In genomic region chr13:27621116-27621365, GRCh38 we compare ENCODE assay signal across 1 cellular context.
A peak's percentile ranks its signal among the peaks of the same experiment; 100 is the strongest.
TF ChIP-seq lines count a peak whose summit lies in the region.

No MANE protein-coding gene starts in this region.

TF ChIP-seq in GM12878, 131 proteins besides CTCF, POLR2A, EP300 and RAD21:
- TF ChIP-seq SMAD5 (IDR thresholded peaks at IDR 0.05; ENCODE audit: low read depth) (no peak), MLLT1 (IDR thresholded peaks at IDR 0.05) (0 out of 2 replicates have a peak, but pooled peaks have one; percentile 13), RELB (IDR thresholded peaks at IDR 0.05; ENCODE audit: low read depth) (0 out of 2 replicates have a peak, but pooled peaks have one; percentile 4), RCOR1 (conservative IDR thresholded peaks at IDR 0.05; ENCODE audit: low read depth, low read length) (no peak), NR2C1 (IDR thresholded peaks at IDR 0.05) (no peak), EED (IDR thresholded peaks at IDR 0.05; ENCODE audit: low read depth) (peak; percentile 45; the same call in 1 of the 2 replicates), KAT2A (conservative IDR thresholded peaks at IDR 0.05; ENCODE audit: control insufficient read depth, low read depth, low read length) (no peak), ZNF274 (IDR thresholded peaks at IDR 0.05; ENCODE audit: insufficient read depth, insufficient read length) (no peak), ESRRA (IDR thresholded peaks at IDR 0.05; ENCODE audit: low read length) (no peak), IRF4 (IDR thresholded peaks at IDR 0.05; ENCODE audit: low read depth, low read length) (no peak), PAX8 (IDR thresholded peaks at IDR 0.05) (no peak), MYB (IDR thresholded peaks at IDR 0.05; ENCODE audit: borderline replicate concordance, low read depth, low read length) (no peak), MTA2 (IDR thresholded peaks at IDR 0.05; ENCODE audit: low read depth) (0 out of 2 replicates have a peak, but pooled peaks have one; percentile 29), YBX1 (IDR thresholded peaks at IDR 0.05) (no peak), ZNF622 (IDR thresholded peaks at IDR 0.05) (no peak), STAT3 (IDR thresholded peaks at IDR 0.05; ENCODE audit: low read depth, low read length) (no peak), SMAD1 (IDR thresholded peaks at IDR 0.05; ENCODE audit: low read depth, partially characterized antibody) (no peak), FOXK2 (IDR thresholded peaks at IDR 0.05) (no peak)
